ENCODE assay signal across 15 cellular contexts in the genomic region with DNA sequence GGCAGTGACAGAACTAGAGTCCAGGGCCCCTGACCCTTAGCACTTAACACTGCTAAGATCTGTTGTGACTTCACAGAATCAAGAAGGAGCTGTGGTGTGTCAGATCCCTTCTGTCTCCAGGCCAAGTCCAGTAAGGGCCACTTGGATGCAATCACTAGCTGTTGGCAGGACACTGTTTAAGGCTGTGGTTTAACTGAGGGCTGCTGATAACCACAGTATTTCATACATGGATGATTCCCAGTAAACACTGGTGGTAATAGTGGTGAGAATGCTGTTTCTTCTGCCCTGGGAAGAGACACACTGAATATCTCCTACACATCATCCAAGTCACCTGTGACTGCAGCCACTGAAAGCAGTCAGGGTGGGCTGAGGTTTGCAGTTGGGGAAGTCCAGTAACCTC.
A peak's percentile ranks its signal among the peaks of the same experiment; 100 is the strongest.
DNase-seq lines count a peak whose midpoint lies in the region; ATAC-seq and TF ChIP-seq lines count a peak whose summit lies in the region.
"Had no signal": no experiment of that assay in that cellular context is flagged by ENCODE, and none has a peak within 500 bp of the region (broad histone marks: within the 10 kb centered on the region; RNA-seq: fewer than 3 reads in every experiment).

No MANE protein-coding gene starts in this region.

- POLR2A ChIA-PET in GM10248 (lab: Yijun Ruan, JAX), result no interaction called here

- no peaks in the 10 kb centered on the region; a peak in 1 of 5 replicates for H3K9me3 Mint-ChIP-seq in H9
- H3K9me3 Mint-ChIP-seq: T-cell had no signal

- no peaks in the 10 kb centered on the region for H3K79me1 ChIP-seq in H9 (ENCODE audit: insufficient read depth, low read depth, low read length, poor library complexity, severe bottlenecking)

- no peak overlapping the region for H3K18ac ChIP-seq in H9 (ENCODE audit: insufficient read length, low read depth, low read length)

- no peaks in the 10 kb centered on the region for H3K23me2 ChIP-seq in H9 (ENCODE audit: insufficient read length, low read depth, low read length, poor library complexity, severe bottlenecking)

- H3K36me3 Mint-ChIP-seq in H9 (ENCODE audit: insufficient read depth in 1 of 3, low read depth in 3 of 3), result no peaks in the 10 kb centered on the region; a peak in 1 of 7 replicates
- H3K36me3 Mint-ChIP-seq: naive B cell, T-cell had no signal

- no peak overlapping the region for H2BK120ac ChIP-seq in H9 (ENCODE audit: low read depth, low read length, poor library complexity, severe bottlenecking)

- no peaks in the 10 kb centered on the region for H3K79me2 ChIP-seq in H9 (ENCODE audit: insufficient read depth, low read length)

- no peak overlapping the region for H3K23ac ChIP-seq in H9 (ENCODE audit: insufficient read length, low read depth, low read length)

- H3K56ac ChIP-seq in H9 (ENCODE audit: insufficient read length, low read depth, low read length), result no peak overlapping the region

- H3K4me2 ChIP-seq in H9 (ENCODE audit: insufficient read depth, insufficient read length, low read length), result no peak overlapping the region

- no peak overlapping the region for H3K4ac ChIP-seq in H9 (ENCODE audit: low read depth, low read length)

- no peaks in the 10 kb centered on the region for H3K9me3 ChIP-seq in H9 (ENCODE audit: control insufficient read depth, low read depth, low read length)
- H3K9me3 ChIP-seq: body of pancreas, prostate gland had no signal

- no peak overlapping the region for H2AK5ac ChIP-seq in H9 (ENCODE audit: insufficient read length, low read length)

- no peaks in the 10 kb centered on the region for H3K4me1 ChIP-seq in H9 (ENCODE audit: insufficient read depth, low read length)
- H3K4me1 ChIP-seq: body of pancreas, prostate gland had no signal

- H2BK5ac ChIP-seq in H9 (ENCODE audit: insufficient read length, low read length), result no peak overlapping the region

- H4K20me1 ChIP-seq in H9 (ENCODE audit: control insufficient read depth, insufficient read depth, insufficient read length), result no peaks in the 10 kb centered on the region

- H2BK12ac ChIP-seq in H9 (ENCODE audit: insufficient read length, low read depth, low read length), result no peak overlapping the region

- H3K4me1 Mint-ChIP-seq in H9, result no peaks in the 10 kb centered on the region
- H3K4me1 Mint-ChIP-seq: activated CD4-positive, alpha-beta T cell treated with anti-CD3 and anti-CD28 coated beads for 36 hours had no signal

- no peak overlapping the region for H4K5ac ChIP-seq in H9 (ENCODE audit: insufficient read length, low read depth, low read length)

- no peak overlapping the region for H3K27ac ChIP-seq in H9 (ENCODE audit: insufficient read length, low read depth, low read length)
- H3K27ac ChIP-seq: body of pancreas, prostate gland had no signal

- H4K8ac ChIP-seq in H9 (replicated peaks; ENCODE audit: insufficient read length, low read depth, low read length), result no peak overlapping the region

- H3K14ac ChIP-seq in H9 (ENCODE audit: insufficient read depth, low read length), result no peak overlapping the region

- no peak overlapping the region for H3K4me3 Mint-ChIP-seq in H9
- H3K4me3 Mint-ChIP-seq: activated CD4-positive, alpha-beta T cell treated with anti-CD3 and anti-CD28 coated beads for 36 hours; naive B cell; T-cell had no signal

- no peak overlapping the region for H2AFZ ChIP-seq in H9 (ENCODE audit: low read length)

- no peak overlapping the region for H2BK15ac ChIP-seq in H9 (ENCODE audit: low read depth, low read length)

- no peak overlapping the region for H3K27ac Mint-ChIP-seq in H9
- H3K27ac Mint-ChIP-seq: activated CD4-positive, alpha-beta T cell treated with anti-CD3 and anti-CD28 coated beads for 36 hours; T-cell had no signal

- no peak overlapping the region for H2BK20ac ChIP-seq in H9 (ENCODE audit: low read depth, low read length, poor library complexity, severe bottlenecking)

- TF ChIP-seq CTCF in AG10803 (conservative IDR thresholded peaks at IDR 0.05; ENCODE audit: low read length) (no peak), fibroblast of pulmonary artery (IDR thresholded peaks at IDR 0.05; ENCODE audit: low read length, missing control alignments) (no peak), H9 (conservative IDR thresholded peaks at IDR 0.05) (no peak), GM10248 (IDR thresholded peaks at IDR 0.05; ENCODE audit: control extremely low read depth, extremely low read depth, low read depth, missing control alignments) (no peak)

- no peaks in the 10 kb centered on the region for H3K27me3 ChIP-seq in H9 (ENCODE audit: insufficient read depth, low read length)
- H3K27me3 ChIP-seq: body of pancreas had no signal

- ATAC-seq in GM18868 (IDR thresholded peaks at IDR 0.05; ENCODE audit: unreplicated experiment), result peak; percentile 64
- no peak for ATAC-seq in HG02885 (IDR thresholded peaks at IDR 0.05; ENCODE audit: poor library complexity, unreplicated experiment)
- ATAC-seq: activated CD4-positive, alpha-beta T cell treated with anti-CD3 and anti-CD28 coated beads for 36 hours; body of pancreas; left lobe of liver; T-cell had no signal

- H3T11ph ChIP-seq in H9 (ENCODE audit: low read length), result no peak overlapping the region

- H3K4me3 ChIP-seq in AG10803 (ENCODE audit: low read length), result no peak overlapping the region
- H3K4me3 ChIP-seq in fibroblast of pulmonary artery (replicated peaks; ENCODE audit: low read depth, low read length), result no peak overlapping the region
- H3K4me3 ChIP-seq: body of pancreas, prostate gland had no signal

- no peaks in the 10 kb centered on the region; the same call in 1 of the 2 replicates for H3K27me3 Mint-ChIP-seq in H9 (ENCODE audit: low read depth)
- H3K27me3 Mint-ChIP-seq: activated CD4-positive, alpha-beta T cell treated with anti-CD3 and anti-CD28 coated beads for 36 hours; naive B cell had no signal

- DNase-seq in AG10803 (ENCODE audit: low read depth) (peak; percentile 39), RPMI7951 (ENCODE audit: low read depth) (peak; percentile 74), fibroblast of pulmonary artery (ENCODE audit: low read depth) (peak; percentile 2), H9 (no peak), GM10248 (ENCODE audit: extremely low spot score) (no peak), NCI-H2107 (lab: John Stamatoyannopoulos, UW) (no peak)
- DNase-seq: activated CD4-positive, alpha-beta T cell treated with anti-CD3 and anti-CD28 coated beads for 36 hours; naive B cell; NCI-H2227 treated with DMSO at 0.1 percent for 48 hours; T-cell had no signal

- H3K9ac ChIP-seq in H9 (ENCODE audit: extremely low read depth, insufficient read length, low read length), result no peak overlapping the region

- CTCF ChIA-PET in GM10248 (lab: Yijun Ruan, JAX), result interaction anchor here (0.6 kb wide), 1 partner anchor 1044 kb away, joined by 3 read pairs; no protein-coding TSS in a partner anchor

- no peak overlapping the region for H4K91ac ChIP-seq in H9 (ENCODE audit: insufficient read length, low read depth, low read length)

Comparison
In these comparisons a context has a peak if more than half of its experiments do, and no peak if none do; other contexts are left out.
1. DNase-seq: peak in AG10803 (single experiment), RPMI7951 (single experiment) and fibroblast of pulmonary artery (single experiment); none in H9 (single experiment), GM10248 (single experiment) and NCI-H2107 (single experiment).